In the genomic region with DNA sequence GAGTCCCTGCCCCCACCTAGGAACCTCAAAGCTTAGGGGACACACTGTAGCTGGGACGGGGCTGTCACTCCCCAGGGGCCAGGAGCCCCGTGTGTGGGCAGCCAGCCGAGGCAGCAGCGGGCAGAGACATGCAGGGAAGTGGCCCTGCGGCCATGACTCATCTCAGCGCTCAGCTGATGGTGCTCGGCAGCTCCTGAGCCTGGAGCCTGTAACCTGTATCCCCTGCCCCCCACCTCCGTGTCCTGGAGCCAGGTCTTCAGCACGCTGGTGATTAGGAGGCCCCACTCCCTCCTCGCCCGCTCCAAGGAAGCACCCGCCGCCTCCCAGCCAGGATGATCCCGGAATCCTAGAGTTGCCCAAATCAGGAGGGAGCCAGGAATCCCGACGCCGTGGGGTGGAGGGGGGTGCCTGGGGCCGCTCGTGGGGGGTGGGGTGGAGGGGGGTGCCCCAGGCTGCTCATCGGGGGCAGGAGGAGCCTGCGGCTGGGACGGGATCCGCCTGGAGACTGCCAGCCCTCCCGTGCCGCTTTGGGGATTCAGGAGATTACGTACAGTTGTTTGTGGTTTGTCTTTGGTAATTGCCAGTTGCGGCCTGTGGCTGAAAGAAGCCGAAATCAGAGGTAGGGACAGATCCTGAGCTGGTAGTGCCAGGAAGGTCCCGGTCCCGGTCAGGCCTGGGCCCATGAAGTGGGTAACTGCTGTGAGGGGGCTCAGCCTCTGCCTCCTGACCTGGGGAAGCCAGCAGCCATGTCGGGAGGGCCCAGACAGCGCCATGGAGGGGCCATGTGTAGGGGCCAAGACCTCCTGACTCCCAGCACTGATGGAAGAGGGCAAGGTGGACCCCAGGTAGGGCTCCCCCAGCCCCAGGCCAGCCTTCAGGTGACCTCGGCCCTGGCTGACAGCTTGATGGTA, we compare ENCODE assay signal across 1 cellular context.
TF ChIP-seq lines count a peak whose summit lies in the region.

No MANE protein-coding gene starts in this region.

TF ChIP-seq in GM23338, 12 proteins besides CTCF, POLR2A, EP300 and RAD21 (continued from another document):
- TF ChIP-seq, protein P1, sequence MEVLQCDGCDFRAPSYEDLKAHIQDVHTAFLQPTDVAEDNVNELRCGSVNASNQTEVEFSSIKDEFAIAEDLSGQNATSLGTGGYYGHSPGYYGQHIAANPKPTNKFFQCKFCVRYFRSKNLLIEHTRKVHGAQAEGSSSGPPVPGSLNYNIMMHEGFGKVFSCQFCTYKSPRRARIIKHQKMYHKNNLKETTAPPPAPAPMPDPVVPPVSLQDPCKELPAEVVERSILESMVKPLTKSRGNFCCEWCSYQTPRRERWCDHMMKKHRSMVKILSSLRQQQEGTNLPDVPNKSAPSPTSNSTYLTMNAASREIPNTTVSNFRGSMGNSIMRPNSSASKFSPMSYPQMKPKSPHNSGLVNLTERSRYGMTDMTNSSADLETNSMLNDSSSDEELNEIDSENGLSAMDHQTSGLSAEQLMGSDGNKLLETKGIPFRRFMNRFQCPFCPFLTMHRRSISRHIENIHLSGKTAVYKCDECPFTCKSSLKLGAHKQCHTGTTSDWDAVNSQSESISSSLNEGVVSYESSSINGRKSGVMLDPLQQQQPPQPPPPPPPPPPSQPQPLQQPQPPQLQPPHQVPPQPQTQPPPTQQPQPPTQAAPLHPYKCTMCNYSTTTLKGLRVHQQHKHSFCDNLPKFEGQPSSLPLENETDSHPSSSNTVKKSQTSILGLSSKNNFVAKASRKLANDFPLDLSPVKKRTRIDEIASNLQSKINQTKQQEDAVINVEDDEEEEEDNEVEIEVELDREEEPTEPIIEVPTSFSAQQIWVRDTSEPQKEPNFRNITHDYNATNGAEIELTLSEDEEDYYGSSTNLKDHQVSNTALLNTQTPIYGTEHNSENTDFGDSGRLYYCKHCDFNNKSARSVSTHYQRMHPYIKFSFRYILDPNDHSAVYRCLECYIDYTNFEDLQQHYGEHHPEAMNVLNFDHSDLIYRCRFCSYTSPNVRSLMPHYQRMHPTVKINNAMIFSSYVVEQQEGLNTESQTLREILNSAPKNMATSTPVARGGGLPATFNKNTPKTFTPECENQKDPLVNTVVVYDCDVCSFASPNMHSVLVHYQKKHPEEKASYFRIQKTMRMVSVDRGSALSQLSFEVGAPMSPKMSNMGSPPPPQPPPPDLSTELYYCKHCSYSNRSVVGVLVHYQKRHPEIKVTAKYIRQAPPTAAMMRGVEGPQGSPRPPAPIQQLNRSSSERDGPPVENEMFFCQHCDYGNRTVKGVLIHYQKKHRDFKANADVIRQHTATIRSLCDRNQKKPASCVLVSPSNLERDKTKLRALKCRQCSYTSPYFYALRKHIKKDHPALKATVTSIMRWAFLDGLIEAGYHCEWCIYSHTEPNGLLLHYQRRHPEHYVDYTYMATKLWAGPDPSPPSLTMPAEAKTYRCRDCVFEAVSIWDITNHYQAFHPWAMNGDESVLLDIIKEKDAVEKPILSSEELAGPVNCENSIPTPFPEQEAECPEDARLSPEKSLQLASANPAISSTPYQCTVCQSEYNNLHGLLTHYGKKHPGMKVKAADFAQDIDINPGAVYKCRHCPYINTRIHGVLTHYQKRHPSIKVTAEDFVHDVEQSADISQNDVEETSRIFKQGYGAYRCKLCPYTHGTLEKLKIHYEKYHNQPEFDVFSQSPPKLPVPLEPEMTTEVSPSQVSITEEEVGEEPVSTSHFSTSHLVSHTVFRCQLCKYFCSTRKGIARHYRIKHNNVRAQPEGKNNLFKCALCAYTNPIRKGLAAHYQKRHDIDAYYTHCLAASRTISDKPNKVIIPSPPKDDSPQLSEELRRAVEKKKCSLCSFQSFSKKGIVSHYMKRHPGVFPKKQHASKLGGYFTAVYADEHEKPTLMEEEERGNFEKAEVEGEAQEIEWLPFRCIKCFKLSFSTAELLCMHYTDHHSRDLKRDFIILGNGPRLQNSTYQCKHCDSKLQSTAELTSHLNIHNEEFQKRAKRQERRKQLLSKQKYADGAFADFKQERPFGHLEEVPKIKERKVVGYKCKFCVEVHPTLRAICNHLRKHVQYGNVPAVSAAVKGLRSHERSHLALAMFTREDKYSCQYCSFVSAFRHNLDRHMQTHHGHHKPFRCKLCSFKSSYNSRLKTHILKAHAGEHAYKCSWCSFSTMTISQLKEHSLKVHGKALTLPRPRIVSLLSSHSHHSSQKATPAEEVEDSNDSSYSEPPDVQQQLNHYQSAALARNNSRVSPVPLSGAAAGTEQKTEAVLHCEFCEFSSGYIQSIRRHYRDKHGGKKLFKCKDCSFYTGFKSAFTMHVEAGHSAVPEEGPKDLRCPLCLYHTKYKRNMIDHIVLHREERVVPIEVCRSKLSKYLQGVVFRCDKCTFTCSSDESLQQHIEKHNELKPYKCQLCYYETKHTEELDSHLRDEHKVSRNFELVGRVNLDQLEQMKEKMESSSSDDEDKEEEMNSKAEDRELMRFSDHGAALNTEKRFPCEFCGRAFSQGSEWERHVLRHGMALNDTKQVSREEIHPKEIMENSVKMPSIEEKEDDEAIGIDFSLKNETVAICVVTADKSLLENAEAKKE (CRISPR knock-in tag; IDR thresholded peaks at IDR 0.05) = no peak
- no peak for TF ChIP-seq EZH2 (IDR thresholded peaks at IDR 0.05; ENCODE audit: low read depth, unreplicated experiment)
